Comparison of ENCODE assay signal across 28 cellular contexts in genomic region chr10:70998086-70998485, GRCh38.
A peak's percentile ranks its signal among the peaks of the same experiment; 100 is the strongest.
DNase-seq lines count a peak whose midpoint lies in the region; ATAC-seq, FAIRE-seq and TF ChIP-seq lines count a peak whose summit lies in the region.
"Had no signal": no experiment of that assay in that cellular context is flagged by ENCODE, and none has a peak within 500 bp of the region (broad histone marks: within the 10 kb centered on the region; RNA-seq: fewer than 3 reads in every experiment).

No MANE protein-coding gene starts in this region.

- peak overlapping the region; percentile 14 for H4K8ac ChIP-seq in mesenchymal stem cell (ENCODE audit: low read length)

- no peak overlapping the region for H4K91ac ChIP-seq in mesenchymal stem cell (ENCODE audit: low read length)

- POLR2A ChIA-PET in WTC11 (lab: Charles Lee): no interaction called here

- TF ChIP-seq CTCF in WTC11 (IDR thresholded peaks at IDR 0.05): no peak
- TF ChIP-seq CTCF in spleen (IDR thresholded peaks at IDR 0.05 in 8 of 11, conservative IDR thresholded peaks at IDR 0.05 in 3 of 11): no peak
- TF ChIP-seq CTCF in foreskin keratinocyte (conservative IDR thresholded peaks at IDR 0.05): no peak

- CTCF ChIA-PET in WTC11 (lab: Charles Lee): interaction anchor here (1.4 kb wide), 1 partner anchor 95 kb away, joined by 5 read pairs; no protein-coding TSS in a partner anchor

- no peak overlapping the region for H2BK120ac ChIP-seq in mesenchymal stem cell (ENCODE audit: low read depth, low read length)

- no peaks in the 10 kb centered on the region for H3K9me3 ChIP-seq in mesenchymal stem cell (ENCODE audit: control insufficient read depth, low read length)
- no peaks in the 10 kb centered on the region for H3K9me3 ChIP-seq in spleen
- H3K9me3 ChIP-seq: BE2C, BLaER1 had no signal

- intact Hi-C loops in spleen (cut with DNase I; ENCODE audit: low total_unique reads): no loop called here

- H3K36me3 Mint-ChIP-seq in WTC11: no peaks in the 10 kb centered on the region
- H3K36me3 Mint-ChIP-seq: CD4-positive, alpha-beta memory T cell; CD4-positive, CD25-positive, alpha-beta regulatory T cell had no signal

- H3K14ac ChIP-seq in mesenchymal stem cell (ENCODE audit: low read length in 2 of 2): no peak overlapping the region

- H3K4me3 ChIP-seq in mesenchymal stem cell (ENCODE audit: insufficient read depth in 1 of 2, low read depth in 1 of 2, low read length in 2 of 2) (no peak overlapping the region), spleen (no peak overlapping the region)
- H3K4me3 ChIP-seq: BLaER1, GM12878 had no signal

- no peak overlapping the region for H3K9ac ChIP-seq in mesenchymal stem cell (ENCODE audit: low read length)
- H3K9ac ChIP-seq: BLaER1 had no signal

- no peak overlapping the region for H2BK5ac ChIP-seq in mesenchymal stem cell (ENCODE audit: low read depth, low read length, poor library complexity, severe bottlenecking)

- no peak overlapping the region for H3K4me3 Mint-ChIP-seq in WTC11
- H3K4me3 Mint-ChIP-seq: CD4-positive, alpha-beta memory T cell; CD4-positive, CD25-positive, alpha-beta regulatory T cell; CD8-positive, alpha-beta memory T cell had no signal

- no peak for TF ChIP-seq POLR2A in spleen (IDR thresholded peaks at IDR 0.05)

- peaks cover 46 to 86% of the 10 kb centered on the region in 2 experiments for H3K27me3 ChIP-seq in mesenchymal stem cell (ENCODE audit: control insufficient read depth in 1 of 2, insufficient read depth in 1 of 2, low read length in 2 of 2)
- peaks cover 0 to 9% (median 0%) of the 10 kb centered on the region in 7 donors for H3K27me3 ChIP-seq in spleen (replicated peaks in 1 of 7)
- peaks cover 44% of the 10 kb centered on the region for H3K27me3 ChIP-seq in foreskin keratinocyte
- H3K27me3 ChIP-seq: BE2C, BLaER1 had no signal

- H3K18ac ChIP-seq in mesenchymal stem cell (ENCODE audit: low read depth in 1 of 2, low read length in 2 of 2): no peak overlapping the region

- H3K79me1 ChIP-seq in mesenchymal stem cell (replicated peaks; ENCODE audit: low read length, poor library complexity, severe bottlenecking): no peaks in the 10 kb centered on the region

- H3K27me3 Mint-ChIP-seq in WTC11 (ENCODE audit: low read depth): no peaks in the 10 kb centered on the region; the same call in 1 of the 2 replicates

- no peaks in the 10 kb centered on the region for H3K4me1 Mint-ChIP-seq in WTC11
- H3K4me1 Mint-ChIP-seq: CD4-positive, alpha-beta memory T cell; CD8-positive, alpha-beta memory T cell had no signal

- no peaks in the 10 kb centered on the region for H3K4me1 ChIP-seq in mesenchymal stem cell (ENCODE audit: control insufficient read depth, insufficient read depth, low read depth, low read length)
- no peaks in the 10 kb centered on the region for H3K4me1 ChIP-seq in spleen
- no peaks in the 10 kb centered on the region for H3K4me1 ChIP-seq in foreskin keratinocyte
- H3K4me1 ChIP-seq: BE2C had no signal

- peak; percentile 71 for FAIRE-seq in urothelium cell line (lab: Jason Lieb, UNC)
- FAIRE-seq: A204.1, GM12878, GM12892, GM18507 had no signal

- no peak overlapping the region for H2AK5ac ChIP-seq in mesenchymal stem cell (ENCODE audit: low read length, severe bottlenecking)

- H3K23ac ChIP-seq in mesenchymal stem cell (ENCODE audit: low read length in 2 of 2): no peak overlapping the region

- WGBS in mesenchymal stem cell: 66% methylated on average over 9 of the region's 9 CpGs
- WGBS in spleen, 5 donors: 76 to 91% (median 83%) methylated on average over 9 of the region's 9 CpGs

- DNase-seq in WTC11 (ENCODE audit: low spot score) (no peak), mesenchymal stem cell (no peak), spleen (peak; percentile 41), urothelium cell line (ENCODE audit: low spot score) (no peak), foreskin keratinocyte (no peak), C1 segment of cervical spinal cord (lab: John Stamatoyannopoulos, UW) (no peak), substantia nigra (lab: John Stamatoyannopoulos, UW) (no peak)
- no peak for DNase-seq in activated CD8-positive, alpha-beta memory T cell treated with anti-CD3 and anti-CD28 coated beads, Interleukin-2, amount 50 U/mL, for 4 hours
- DNase-seq: 8988T; ACHN; BE2C; CD4-positive, alpha-beta memory T cell; CD4-positive, CD25-positive, alpha-beta regulatory T cell; CD8-positive, alpha-beta memory T cell; COR-L47; DMS 273 treated with DMSO at 0.1 percent for 48 hours; DMS153; DMS53; DMS79; DND-41; EL; GDM1 had no signal

- H2BK12ac ChIP-seq in mesenchymal stem cell (ENCODE audit: low read length in 2 of 2): no peak overlapping the region

- H2AFZ ChIP-seq in mesenchymal stem cell (ENCODE audit: low read depth, low read length): no peak overlapping the region

- H3K9me3 Mint-ChIP-seq in WTC11: peaks cover 11% of the 10 kb centered on the region

- no peak overlapping the region for H3K27ac Mint-ChIP-seq in WTC11
- H3K27ac Mint-ChIP-seq: CD4-positive, alpha-beta memory T cell; CD4-positive, CD25-positive, alpha-beta regulatory T cell had no signal

- H3K27ac ChIP-seq in mesenchymal stem cell (ENCODE audit: low read length, poor library complexity, severe bottlenecking) (no peak overlapping the region), spleen (no peak overlapping the region), foreskin keratinocyte (no peak overlapping the region), substantia nigra (ENCODE audit: low read depth, low read length, poor library complexity, severe bottlenecking) (no peak overlapping the region)
- H3K27ac ChIP-seq: BLaER1, C4-2B had no signal

- H3K4ac ChIP-seq in mesenchymal stem cell (ENCODE audit: low read depth in 1 of 2, low read length in 2 of 2): no peak overlapping the region

- H3K4me2 ChIP-seq in mesenchymal stem cell (ENCODE audit: low read length, poor library complexity, severe bottlenecking): no peak overlapping the region
- H3K4me2 ChIP-seq: BLaER1 had no signal

- H2BK15ac ChIP-seq in mesenchymal stem cell (ENCODE audit: low read depth, poor library complexity, severe bottlenecking): no peak overlapping the region

- H3K36me3 ChIP-seq in mesenchymal stem cell (ENCODE audit: control insufficient read depth in 1 of 2, insufficient read depth in 2 of 2, low read depth in 1 of 2, low read length in 2 of 2) (no peaks in the 10 kb centered on the region), spleen (no peaks in the 10 kb centered on the region)
- H3K36me3 ChIP-seq: BE2C, BLaER1 had no signal

- ATAC-seq in WTC11 (peak; percentile 30; the same call in 1 of the 2 replicates), foreskin keratinocyte (no peak)
- ATAC-seq: GM12878 had no signal

TF ChIP-seq in WTC11, 78 proteins besides CTCF, POLR2A, EP300 and RAD21:
- no peak for TF ChIP-seq NR1H2 (CRISPR knock-in tag; IDR thresholded peaks at IDR 0.05)
- TF ChIP-seq NR3C1 (CRISPR knock-in tag; conservative IDR thresholded peaks at IDR 0.05; ENCODE audit: low read depth): no peak
- TF ChIP-seq CREM (CRISPR knock-in tag; IDR thresholded peaks at IDR 0.05): no peak
- TF ChIP-seq ZNF317 (CRISPR knock-in tag; IDR thresholded peaks at IDR 0.05; ENCODE audit: borderline replicate concordance, low read depth): no peak
- no peak for TF ChIP-seq FOXK1 (CRISPR knock-in tag; IDR thresholded peaks at IDR 0.05)
- TF ChIP-seq, protein P1, sequence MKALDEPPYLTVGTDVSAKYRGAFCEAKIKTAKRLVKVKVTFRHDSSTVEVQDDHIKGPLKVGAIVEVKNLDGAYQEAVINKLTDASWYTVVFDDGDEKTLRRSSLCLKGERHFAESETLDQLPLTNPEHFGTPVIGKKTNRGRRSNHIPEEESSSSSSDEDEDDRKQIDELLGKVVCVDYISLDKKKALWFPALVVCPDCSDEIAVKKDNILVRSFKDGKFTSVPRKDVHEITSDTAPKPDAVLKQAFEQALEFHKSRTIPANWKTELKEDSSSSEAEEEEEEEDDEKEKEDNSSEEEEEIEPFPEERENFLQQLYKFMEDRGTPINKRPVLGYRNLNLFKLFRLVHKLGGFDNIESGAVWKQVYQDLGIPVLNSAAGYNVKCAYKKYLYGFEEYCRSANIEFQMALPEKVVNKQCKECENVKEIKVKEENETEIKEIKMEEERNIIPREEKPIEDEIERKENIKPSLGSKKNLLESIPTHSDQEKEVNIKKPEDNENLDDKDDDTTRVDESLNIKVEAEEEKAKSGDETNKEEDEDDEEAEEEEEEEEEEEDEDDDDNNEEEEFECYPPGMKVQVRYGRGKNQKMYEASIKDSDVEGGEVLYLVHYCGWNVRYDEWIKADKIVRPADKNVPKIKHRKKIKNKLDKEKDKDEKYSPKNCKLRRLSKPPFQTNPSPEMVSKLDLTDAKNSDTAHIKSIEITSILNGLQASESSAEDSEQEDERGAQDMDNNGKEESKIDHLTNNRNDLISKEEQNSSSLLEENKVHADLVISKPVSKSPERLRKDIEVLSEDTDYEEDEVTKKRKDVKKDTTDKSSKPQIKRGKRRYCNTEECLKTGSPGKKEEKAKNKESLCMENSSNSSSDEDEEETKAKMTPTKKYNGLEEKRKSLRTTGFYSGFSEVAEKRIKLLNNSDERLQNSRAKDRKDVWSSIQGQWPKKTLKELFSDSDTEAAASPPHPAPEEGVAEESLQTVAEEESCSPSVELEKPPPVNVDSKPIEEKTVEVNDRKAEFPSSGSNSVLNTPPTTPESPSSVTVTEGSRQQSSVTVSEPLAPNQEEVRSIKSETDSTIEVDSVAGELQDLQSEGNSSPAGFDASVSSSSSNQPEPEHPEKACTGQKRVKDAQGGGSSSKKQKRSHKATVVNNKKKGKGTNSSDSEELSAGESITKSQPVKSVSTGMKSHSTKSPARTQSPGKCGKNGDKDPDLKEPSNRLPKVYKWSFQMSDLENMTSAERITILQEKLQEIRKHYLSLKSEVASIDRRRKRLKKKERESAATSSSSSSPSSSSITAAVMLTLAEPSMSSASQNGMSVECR (CRISPR knock-in tag; IDR thresholded peaks at IDR 0.05; ENCODE audit: borderline replicate concordance): no peak
- TF ChIP-seq FOXP1 (CRISPR knock-in tag; IDR thresholded peaks at IDR 0.05; ENCODE audit: borderline replicate concordance): no peak
- TF ChIP-seq CBFB (CRISPR knock-in tag; IDR thresholded peaks at IDR 0.05; ENCODE audit: low read depth): no peak
